Comparison of ENCODE assay signal across 33 cellular contexts in genomic region chr3:20558161-20558560, GRCh38.
"Had no signal": no experiment of that assay in that cellular context is flagged by ENCODE, and none has a peak within 500 bp of the region (broad histone marks: within the 10 kb centered on the region; RNA-seq: fewer than 3 reads in every experiment).

No MANE protein-coding gene starts in this region.

- H3K27ac ChIP-seq: brain microvascular endothelial cell, KMS-11, VCaP had no signal

- H3K27ac Mint-ChIP-seq: activated B cell treated with CpG ODN at 0.5 μM for 24 hours; activated CD8-positive, alpha-beta T cell treated with anti-CD3 and anti-CD28 coated beads for 36 hours; activated naive CD8-positive, alpha-beta T cell treated with anti-CD3 and anti-CD28 coated beads for 36 hours; activated T-cell treated with anti-CD3 and anti-CD28 coated beads, Interleukin-2, amount 50 U/mL, for 72 hours; activated T-helper 17 cell treated with anti-CD3 and anti-CD28 coated beads, Interleukin-2, amount 50 U/mL, for 72 hours had no signal

- H3K27me3 Mint-ChIP-seq: activated B cell treated with CpG ODN at 0.5 μM for 24 hours; activated CD8-positive, alpha-beta T cell treated with anti-CD3 and anti-CD28 coated beads for 36 hours; activated naive CD8-positive, alpha-beta T cell treated with anti-CD3 and anti-CD28 coated beads for 36 hours; activated T-helper 17 cell treated with anti-CD3 and anti-CD28 coated beads, Interleukin-2, amount 50 U/mL, for 72 hours had no signal

- H3K9me3 Mint-ChIP-seq: activated B cell treated with CpG ODN at 0.5 μM for 24 hours; activated naive CD8-positive, alpha-beta T cell treated with anti-CD3 and anti-CD28 coated beads for 36 hours; activated T-helper 17 cell treated with anti-CD3 and anti-CD28 coated beads, Interleukin-2, amount 50 U/mL, for 72 hours had no signal

- H3K36me3 ChIP-seq: brain microvascular endothelial cell had no signal

- ATAC-seq: activated CD8-positive, alpha-beta T cell treated with anti-CD3 and anti-CD28 coated beads for 36 hours; activated T-cell treated with anti-CD3 and anti-CD28 coated beads, Interleukin-2, amount 50 U/mL, for 72 hours; activated T-helper 17 cell treated with anti-CD3 and anti-CD28 coated beads, Interleukin-2, amount 50 U/mL, for 72 hours had no signal

- H3K36me3 Mint-ChIP-seq: activated naive CD8-positive, alpha-beta T cell treated with anti-CD3 and anti-CD28 coated beads for 36 hours had no signal

- H3K4me2 ChIP-seq: KMS-11 had no signal

- DNase-seq: activated B cell treated with CpG ODN at 0.5 μM for 24 hours; activated CD4-positive, alpha-beta T cell treated with anti-CD3 and anti-CD28 coated beads for 4 hours; activated CD4-positive, CD25-positive, alpha-beta regulatory T cell treated with anti-CD3 and anti-CD28 coated beads, Interleukin-2, amount 50 U/mL, for 72 hours; activated CD8-positive, alpha-beta T cell treated with anti-CD3 and anti-CD28 coated beads for 36 hours; activated effector memory CD4-positive, alpha-beta T cell treated with anti-CD3 and anti-CD28 coated beads, Interleukin-2, amount 50 U/mL, for 16 hours; activated naive CD4-positive, alpha-beta T cell; activated naive CD4-positive, alpha-beta T cell treated with anti-CD3 and anti-CD28 coated beads, Interleukin-2, amount 50 U/mL, for 16 hours; activated naive CD8-positive, alpha-beta T cell treated with anti-CD3 and anti-CD28 coated beads for 36 hours; activated T-cell treated with anti-CD3 and anti-CD28 coated beads, Interleukin-2, amount 50 U/mL, for 1 hour; activated T-cell treated with anti-CD3 and anti-CD28 coated beads, Interleukin-2, amount 50 U/mL, for 72 hours; amniotic stem cell; aorta; brain microvascular endothelial cell; central memory CD4-positive, alpha-beta T cell; MM.1S; MV-4-11; NCI-H1092; NCI-H187 treated with DMSO at 0.1 percent for 48 hours; NCI-H2081 treated with DMSO at 0.1 percent for 48 hours; NCI-H226; NCI-H446 treated with DMSO at 0.1 percent for 48 hours; NCI-H524; NCI-H774; OCI-M1; Right ventricle myocardium superior; SW 1271; T-helper 1 cell; T-helper 2 cell; T-helper 9 cell had no signal

- H3K9ac ChIP-seq: KMS-11 had no signal

- H3K27me3 ChIP-seq: brain microvascular endothelial cell had no signal

- FAIRE-seq: colon had no signal

- H3K4me1 Mint-ChIP-seq: activated B cell treated with CpG ODN at 0.5 μM for 24 hours; activated naive CD8-positive, alpha-beta T cell treated with anti-CD3 and anti-CD28 coated beads for 36 hours; activated T-helper 17 cell treated with anti-CD3 and anti-CD28 coated beads, Interleukin-2, amount 50 U/mL, for 72 hours had no signal

- H3K4me3 Mint-ChIP-seq: activated B cell treated with CpG ODN at 0.5 μM for 24 hours; activated CD8-positive, alpha-beta T cell treated with anti-CD3 and anti-CD28 coated beads for 36 hours; activated naive CD8-positive, alpha-beta T cell treated with anti-CD3 and anti-CD28 coated beads for 36 hours; activated T-cell treated with anti-CD3 and anti-CD28 coated beads, Interleukin-2, amount 50 U/mL, for 72 hours; activated T-helper 17 cell treated with anti-CD3 and anti-CD28 coated beads, Interleukin-2, amount 50 U/mL, for 72 hours had no signal
